30 cellular contexts compared by ENCODE assay signal in the genomic region with DNA sequence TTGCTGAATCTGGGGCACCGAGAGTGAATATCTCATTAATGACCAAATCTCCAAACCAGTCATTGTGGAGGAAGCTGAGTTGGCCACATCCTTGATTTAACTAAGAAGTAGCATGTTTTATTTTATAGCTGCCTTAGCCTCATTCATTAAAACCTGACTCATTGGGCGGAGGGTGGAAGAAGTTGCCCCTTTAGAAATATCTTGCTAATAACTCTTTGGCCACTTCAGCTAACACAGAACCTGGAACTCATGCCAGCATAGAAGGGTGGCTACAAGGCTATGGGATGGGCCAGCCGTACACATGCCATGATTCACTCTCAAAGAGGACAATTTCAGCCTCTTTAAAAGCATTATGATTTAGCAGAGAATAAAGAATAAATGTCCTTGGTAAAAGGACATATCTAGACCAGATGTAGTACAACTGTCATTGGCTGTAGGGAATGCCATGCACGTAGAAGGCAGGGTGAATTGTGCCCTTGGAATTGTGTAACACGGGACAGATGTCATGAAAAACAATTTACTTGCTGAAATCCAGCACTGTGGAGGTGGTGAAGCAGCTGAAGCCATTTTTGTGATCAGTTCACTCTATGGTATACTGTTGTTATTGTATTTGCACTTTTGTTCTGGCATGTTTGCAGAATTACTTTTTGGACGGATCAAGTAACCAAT.
DNase-seq lines count a peak whose midpoint lies in the region; ATAC-seq and TF ChIP-seq lines count a peak whose summit lies in the region.
"Had no signal": no experiment of that assay in that cellular context is flagged by ENCODE, and none has a peak within 500 bp of the region (broad histone marks: within the 10 kb centered on the region; RNA-seq: fewer than 3 reads in every experiment).

No MANE protein-coding gene starts in this region.

- DNase-seq in Right ventricle myocardium inferior (ENCODE audit: missing footprints), result no peak
- DNase-seq in left cardiac atrium, result no peak
- DNase-seq in RPMI7951 (ENCODE audit: low read depth), result peak; percentile 14
- peak; percentile 19 for DNase-seq in fibroblast of the aortic adventitia (ENCODE audit: low read depth)
- DNase-seq in substantia nigra (lab: John Stamatoyannopoulos, UW), result no peak
- DNase-seq in Caco-2, result no peak
- DNase-seq: 8988T; activated CD4-positive, alpha-beta T cell treated with anti-CD3 and anti-CD28 coated beads for 1 hour; activated CD8-positive, alpha-beta T cell treated with anti-CD3 and anti-CD28 coated beads for 36 hours; activated naive CD4-positive, alpha-beta T cell treated with anti-CD3 and anti-CD28 coated beads, Interleukin-2, amount 50 U/mL, for 16 hours; amygdala; DMS53; esophagus squamous epithelium; NCI-H1436; NCI-H2107; NCI-H446; nephron progenitor cell; pancreas; stimulated activated CD4-positive, alpha-beta T cell treated with anti-CD3 and anti-CD28 coated beads, Interleukin-4, amount 100 ng/mL, for 4 hours; T-helper 2 cell had no signal

- BruUV-seq in Caco-2 (replicated peaks; lab: Mats Ljungman, UMichigan), result no TSS peak

- no peaks in the 10 kb centered on the region for H3K4me1 Mint-ChIP-seq in Caco-2 (ENCODE audit: low read depth, unreplicated experiment)
- H3K4me1 Mint-ChIP-seq: activated T-helper 17 cell treated with anti-CD3 and anti-CD28 coated beads, Interleukin-2, amount 50 U/mL, for 72 hours; nephron progenitor cell; stimulated activated memory B cell treated with anti-CD40 and anti-IgM and Interleukin-4, amounts not matched to agents 10 μg/mL and 1 μg/mL and 100 μg/mL, for 72 hours had no signal

- no peak overlapping the region for H3K4me3 Mint-ChIP-seq in Caco-2 (ENCODE audit: unreplicated experiment)
- H3K4me3 Mint-ChIP-seq: activated CD8-positive, alpha-beta T cell treated with anti-CD3 and anti-CD28 coated beads for 36 hours; activated T-helper 17 cell treated with anti-CD3 and anti-CD28 coated beads, Interleukin-2, amount 50 U/mL, for 72 hours; nephron progenitor cell; stimulated activated memory B cell treated with anti-CD40 and anti-IgM and Interleukin-4, amounts not matched to agents 10 μg/mL and 1 μg/mL and 100 μg/mL, for 72 hours had no signal

- H3K4me1 ChIP-seq in Caco-2, result no peaks in the 10 kb centered on the region
- H3K4me1 ChIP-seq: BLaER1, esophagus squamous epithelium, pancreas had no signal

- CTCF ChIA-PET in Caco-2 (lab: Charles Lee), result no interaction called here

- H3K4me3 ChIP-seq in fibroblast of the aortic adventitia (ENCODE audit: low read depth, low read length) (no peak overlapping the region), Caco-2 (ENCODE audit: low read depth, low read length) (no peak overlapping the region)
- H3K4me3 ChIP-seq: BLaER1, cardiac muscle cell, esophagus squamous epithelium, GM12878, lung, pancreas had no signal

- peak overlapping the region; percentile 75 for H3K27ac ChIP-seq in substantia nigra (ENCODE audit: low read depth, low read length, poor library complexity, severe bottlenecking)
- H3K27ac ChIP-seq: BLaER1, cardiac muscle cell, esophagus squamous epithelium, KMS-11, pancreas had no signal

- no peaks in the 10 kb centered on the region for H3K36me3 Mint-ChIP-seq in Caco-2 (ENCODE audit: insufficient read depth, unreplicated experiment)
- H3K36me3 Mint-ChIP-seq: stimulated activated memory B cell treated with anti-CD40 and anti-IgM and Interleukin-4, amounts not matched to agents 10 μg/mL and 1 μg/mL and 100 μg/mL, for 72 hours had no signal

- TF ChIP-seq CTCF in fibroblast of the aortic adventitia (IDR thresholded peaks at IDR 0.05; ENCODE audit: insufficient read depth, low read length) (no peak), Caco-2 (IDR thresholded peaks at IDR 0.05; ENCODE audit: insufficient read depth in 1 of 2, low read depth in 1 of 2, low read length in 1 of 2, severe bottlenecking in 1 of 2, unreplicated experiment in 1 of 2) (no peak)

- ATAC-seq in Right ventricle myocardium inferior, result peak; percentile 53
- ATAC-seq in left cardiac atrium, result no peak
- ATAC-seq in HG02885 (IDR thresholded peaks at IDR 0.05; ENCODE audit: poor library complexity, unreplicated experiment), result no peak
- no peak for ATAC-seq in HG02588 (IDR thresholded peaks at IDR 0.05; ENCODE audit: unreplicated experiment)
- ATAC-seq: activated CD8-positive, alpha-beta T cell treated with anti-CD3 and anti-CD28 coated beads for 36 hours; activated T-helper 17 cell treated with anti-CD3 and anti-CD28 coated beads, Interleukin-2, amount 50 U/mL, for 72 hours; GM12878; pancreas; sciatic nerve; stimulated activated memory B cell treated with anti-CD40 and anti-IgM and Interleukin-4, amounts not matched to agents 10 μg/mL and 1 μg/mL and 100 μg/mL, for 72 hours had no signal

- H3K36me3 ChIP-seq in Caco-2 (ENCODE audit: control insufficient read depth, insufficient read depth, low read length), result no peaks in the 10 kb centered on the region
- H3K36me3 ChIP-seq: BLaER1, cardiac muscle cell, esophagus squamous epithelium, pancreas had no signal

- POLR2A ChIA-PET in Caco-2 (lab: Charles Lee), result no interaction called here

- H3K27me3 Mint-ChIP-seq in Caco-2 (ENCODE audit: insufficient read depth, unreplicated experiment), result peaks cover 10% of the 10 kb centered on the region
- H3K27me3 Mint-ChIP-seq: activated CD8-positive, alpha-beta T cell treated with anti-CD3 and anti-CD28 coated beads for 36 hours; activated T-helper 17 cell treated with anti-CD3 and anti-CD28 coated beads, Interleukin-2, amount 50 U/mL, for 72 hours had no signal

- intact Hi-C loops in Right ventricle myocardium inferior (cut with DNase I) (loop anchor here (10.0 kb wide), 1 partner anchor 430 kb away; a partner anchor contains a TSS), left cardiac atrium (cut with DNase I) (no loop called here), Caco-2 (cut with micrococcal nuclease; ENCODE audit: unreplicated experiment) (no loop called here)

- no peaks in the 10 kb centered on the region for H3K9me3 ChIP-seq in Caco-2
- H3K9me3 ChIP-seq: BLaER1, esophagus squamous epithelium, pancreas had no signal

- H3K27ac Mint-ChIP-seq in Caco-2 (ENCODE audit: unreplicated experiment), result no peak overlapping the region
- H3K27ac Mint-ChIP-seq: activated CD8-positive, alpha-beta T cell treated with anti-CD3 and anti-CD28 coated beads for 36 hours; activated T-helper 17 cell treated with anti-CD3 and anti-CD28 coated beads, Interleukin-2, amount 50 U/mL, for 72 hours; nephron progenitor cell; stimulated activated memory B cell treated with anti-CD40 and anti-IgM and Interleukin-4, amounts not matched to agents 10 μg/mL and 1 μg/mL and 100 μg/mL, for 72 hours had no signal

- no peaks in the 10 kb centered on the region for H3K27me3 ChIP-seq in Caco-2 (replicated peaks; ENCODE audit: control insufficient read depth, insufficient read depth, low read length)
- H3K27me3 ChIP-seq: BLaER1, cardiac muscle cell, esophagus squamous epithelium, pancreas had no signal

- no peaks in the 10 kb centered on the region for H3K9me3 Mint-ChIP-seq in Caco-2 (ENCODE audit: unreplicated experiment)
- H3K9me3 Mint-ChIP-seq: activated T-helper 17 cell treated with anti-CD3 and anti-CD28 coated beads, Interleukin-2, amount 50 U/mL, for 72 hours; nephron progenitor cell; stimulated activated memory B cell treated with anti-CD40 and anti-IgM and Interleukin-4, amounts not matched to agents 10 μg/mL and 1 μg/mL and 100 μg/mL, for 72 hours had no signal

Comparison
In these comparisons a context has a peak if more than half of its experiments do, and no peak if none do; other contexts are left out.
1. DNase-seq: peak in RPMI7951 (single experiment) and fibroblast of the aortic adventitia (single experiment); none in Right ventricle myocardium inferior (single experiment), left cardiac atrium (single experiment), substantia nigra (0 of 49) and Caco-2 (0 of 2).